In genomic region chr10:102492344-102492939, GRCh38 we compare ENCODE assay signal across 17 cellular contexts. TPM values are rescaled to one million over a fixed set of nuclear protein-coding genes. Genes with fewer than 3 reads are reported as not detected.
DNase-seq lines count a peak whose midpoint lies in the region; ATAC-seq and TF ChIP-seq lines count a peak whose summit lies in the region.
"Had no signal": no experiment of that assay in that cellular context is flagged by ENCODE, and none has a peak within 500 bp of the region (broad histone marks: within the 10 kb centered on the region; RNA-seq: fewer than 3 reads in every experiment).

No MANE protein-coding gene starts in this region.

- peak overlapping the region in 4 of 5 experiments; percentile 66 to 82 (median 79) for H3K27ac Mint-ChIP-seq in brain
- peak overlapping the region; percentile 74 for H3K27ac Mint-ChIP-seq in stimulated activated effector memory CD8-positive, alpha-beta T cell treated with anti-CD3 and anti-CD28 coated beads, Interleukin-12 subunit alpha, Interleukin-12 subunit beta, amount 100 ng/mL, for 72 hours
- H3K27ac Mint-ChIP-seq: activated T-helper 1 cell treated with anti-CD3 and anti-CD28 coated beads, Interleukin-12 subunit alpha, Interleukin-12 subunit beta, Interleukin-2, Interleukin-4 antibody, amounts not matched to agents 30 ng/mL and 10 ng/mL and 1 ng/mL, durations not matched to agents 14 hours and 24 hours and 36 hours had no signal

- TF ChIP-seq CTCF in brain (conservative IDR thresholded peaks at IDR 0.05) (no peak), left lung (IDR thresholded peaks at IDR 0.05) (no peak), PC-3 (conservative IDR thresholded peaks at IDR 0.05; ENCODE audit: low read depth, low read length) (no peak)

- H3K4me1 ChIP-seq in left lung (peaks cover 5 to 14% of the 10 kb centered on the region in 2 donors), PC-3 (ENCODE audit: insufficient read depth, low read length) (no peaks in the 10 kb centered on the region)
- H3K4me1 ChIP-seq: parathyroid adenoma had no signal

- DNase-seq in NCI-H2196 (lab: John Stamatoyannopoulos, UW; ENCODE audit: unreplicated experiment) (peak; percentile 4), NCI-H2196 treated with DMSO at 0.1 percent for 48 hours (lab: John Stamatoyannopoulos, UW; ENCODE audit: unreplicated experiment) (no peak), left lung (peak in 1 of 2 donors; percentile 31), NCI-H1694 (lab: John Stamatoyannopoulos, UW) (no peak), PC-3 (no peak), H4 (ENCODE audit: low spot score) (no peak)
- DNase-seq in stimulated activated effector memory CD8-positive, alpha-beta T cell treated with anti-CD3 and anti-CD28 coated beads, Interleukin-12 subunit alpha, Interleukin-12 subunit beta, amount 100 ng/mL, for 72 hours (ENCODE audit: low spot score in 2 of 2): no peak
- DNase-seq: activated CD4-positive, alpha-beta T cell treated with anti-CD3 and anti-CD28 coated beads for 48 hours had no signal

- H3F3A ChIP-seq in PC-3 (ENCODE audit: low read length, unreplicated experiment): no peaks in the 10 kb centered on the region

- no TSS peak for BruUV-seq in PC-3 (replicated peaks; lab: Mats Ljungman, UMichigan)

- peaks cover 33% of the 10 kb centered on the region for H3K36me3 Mint-ChIP-seq in brain
- H3K36me3 Mint-ChIP-seq in stimulated activated effector memory CD8-positive, alpha-beta T cell treated with anti-CD3 and anti-CD28 coated beads, Interleukin-12 subunit alpha, Interleukin-12 subunit beta, amount 100 ng/mL, for 72 hours: peaks cover 89% of the 10 kb centered on the region

- no peaks in the 10 kb centered on the region for H3K9me2 ChIP-seq in PC-3 (replicated peaks; ENCODE audit: low read length)

- POLR2A ChIA-PET in PC-3 (lab: Charles Lee; ENCODE audit: unreplicated experiment): no interaction called here

- H3K36me3 ChIP-seq in left lung (peaks cover 0 to 63% of the 10 kb centered on the region in 2 donors), PC-3 (ENCODE audit: low read depth, low read length) (peaks cover 8% of the 10 kb centered on the region; the same call in 1 of the 2 replicates)

- H3K4me3 Mint-ChIP-seq in brain: no peak overlapping the region
- no peak overlapping the region for H3K4me3 Mint-ChIP-seq in stimulated activated effector memory CD8-positive, alpha-beta T cell treated with anti-CD3 and anti-CD28 coated beads, Interleukin-12 subunit alpha, Interleukin-12 subunit beta, amount 100 ng/mL, for 72 hours
- H3K4me3 Mint-ChIP-seq: activated T-helper 1 cell treated with anti-CD3 and anti-CD28 coated beads, Interleukin-12 subunit alpha, Interleukin-12 subunit beta, Interleukin-2, Interleukin-4 antibody, amounts not matched to agents 30 ng/mL and 10 ng/mL and 1 ng/mL, durations not matched to agents 14 hours and 24 hours and 36 hours had no signal

- intact Hi-C loops in left lung (cut with DNase I): no loop called here
- intact Hi-C loops in PC-3 (cut with micrococcal nuclease): no loop called here

- H2AFZ ChIP-seq in PC-3 (ENCODE audit: low read length): no peak overlapping the region
- H2AFZ ChIP-seq: parathyroid adenoma had no signal

- H3K9ac ChIP-seq in PC-3 (ENCODE audit: low read length): no peak overlapping the region
- H3K9ac ChIP-seq: parathyroid adenoma had no signal

- no peak overlapping the region for H3K27ac ChIP-seq in left lung
- H3K27ac ChIP-seq in PC-3 (ENCODE audit: low read length): no peak overlapping the region
- H3K27ac ChIP-seq: C4-2B, parathyroid adenoma had no signal

- no peaks in the 10 kb centered on the region for H3K27me3 Mint-ChIP-seq in brain

- H3K9me3 ChIP-seq in left lung (no peaks in the 10 kb centered on the region), PC-3 (ENCODE audit: low read length) (no peaks in the 10 kb centered on the region)

- H3K27me3 ChIP-seq in left lung (no peaks in the 10 kb centered on the region), PC-3 (ENCODE audit: low read length) (no peaks in the 10 kb centered on the region)

- no peak overlapping the region for H3K4me2 ChIP-seq in PC-3 (ENCODE audit: low read length)

- 0 out of 2 replicates have a peak, but pooled peaks cover 4% of the 10 kb centered on the region for H4K20me1 ChIP-seq in PC-3 (ENCODE audit: low read length)

- no peak overlapping the region for H3K4me3 ChIP-seq in left lung
- no peak overlapping the region for H3K4me3 ChIP-seq in PC-3 (ENCODE audit: low read length)
- H3K4me3 ChIP-seq: GM12878, K562 had no signal

- peaks cover 17% of the 10 kb centered on the region for H3K4me1 Mint-ChIP-seq in brain
- peaks cover 17% of the 10 kb centered on the region for H3K4me1 Mint-ChIP-seq in stimulated activated effector memory CD8-positive, alpha-beta T cell treated with anti-CD3 and anti-CD28 coated beads, Interleukin-12 subunit alpha, Interleukin-12 subunit beta, amount 100 ng/mL, for 72 hours

- peaks cover 41% of the 10 kb centered on the region for H3K79me2 ChIP-seq in PC-3 (ENCODE audit: low read length)

- CTCF ChIA-PET in PC-3 (lab: Charles Lee): no interaction called here

- ATAC-seq in left lung (peak; percentile 77), PC-3 (no peak)
- ATAC-seq in stimulated activated effector memory CD8-positive, alpha-beta T cell treated with anti-CD3 and anti-CD28 coated beads, Interleukin-12 subunit alpha, Interleukin-12 subunit beta, amount 100 ng/mL, for 72 hours: no peak
- ATAC-seq: GM12878, HCT116, K562 had no signal

- no peaks in the 10 kb centered on the region for H3K9me3 Mint-ChIP-seq in brain
- no peaks in the 10 kb centered on the region for H3K9me3 Mint-ChIP-seq in stimulated activated effector memory CD8-positive, alpha-beta T cell treated with anti-CD3 and anti-CD28 coated beads, Interleukin-12 subunit alpha, Interleukin-12 subunit beta, amount 100 ng/mL, for 72 hours
- H3K9me3 Mint-ChIP-seq: activated T-helper 1 cell treated with anti-CD3 and anti-CD28 coated beads, Interleukin-12 subunit alpha, Interleukin-12 subunit beta, Interleukin-2, Interleukin-4 antibody, amounts not matched to agents 30 ng/mL and 10 ng/mL and 1 ng/mL, durations not matched to agents 14 hours and 24 hours and 36 hours had no signal

RNA-seq across cellular contexts. Expression of gene ACTR1A, which starts 10.1 kb away (rescaled TPM):
- 195 TPM for polyA plus RNA-seq in brain (ENCODE audit: insufficient read depth, low read depth, low replicate concordance)
- 100 to 1,000 TPM; 104 to 122 TPM for total RNA-seq in left lung
- 69.9 and 72.7 TPM in 2 replicates for total RNA-seq in PC-3 (2014; rRNA removed)
- total RNA-seq in H4 (2014; rRNA removed; shearing (Covaris generic)): 100 and 172 TPM in 2 replicates

RNA-seq across cellular contexts. Expression of gene SUFU, which starts 11.3 kb away (rescaled TPM):
- polyA plus RNA-seq in brain (ENCODE audit: insufficient read depth, low read depth, low replicate concordance): 14.5 TPM
- total RNA-seq in left lung (10 to 100 TPM; 13.4 to 15.2 TPM), PC-3 (2014; rRNA removed) (2.7 and 4.4 TPM in 2 replicates)
- total RNA-seq in H4 (2014; rRNA removed; shearing (Covaris generic)): 1.7 and 2.8 TPM in 2 replicates

RNA-seq across cellular contexts. Expression of gene C10orf95, which starts 41.1 kb away (rescaled TPM):
- polyA plus RNA-seq in brain (ENCODE audit: insufficient read depth, low read depth, low replicate concordance): 0.53 TPM
- total RNA-seq in left lung (1 to 10 TPM; 5.6 to 7.3 TPM), PC-3 (2014; rRNA removed) (1.6 and 1.9 TPM in 2 replicates)
- not detected in 2 replicates for total RNA-seq in H4 (2014; rRNA removed; shearing (Covaris generic))
- total RNA-seq: A172, RPMI7951 had no signal
